In genomic region chrX:152635941-152636340, GRCh38 we compare ENCODE assay signal across 2 cellular contexts.
A peak's percentile ranks its signal among the peaks of the same experiment; 100 is the strongest.
TF ChIP-seq lines count a peak whose summit lies in the region.

No MANE protein-coding gene starts in this region.

TF ChIP-seq in GM12878, 131 proteins besides CTCF, POLR2A, EP300 and RAD21:
- peak; percentile 20; the same call in 1 of the 2 replicates for TF ChIP-seq SMC3 (IDR thresholded peaks at IDR 0.05; ENCODE audit: borderline replicate concordance, low read length)
- TF ChIP-seq FOXM1 (IDR thresholded peaks at IDR 0.05; ENCODE audit: low read depth, low read length) = no peak

TF ChIP-seq in HepG2, 621 proteins besides CTCF, POLR2A, EP300 and RAD21:
- TF ChIP-seq ZNF446 (CRISPR knock-in tag; IDR thresholded peaks at IDR 0.05) (no peak), ZNF589 (CRISPR knock-in tag; conservative IDR thresholded peaks at IDR 0.05) (no peak), SMC3 (IDR thresholded peaks at IDR 0.05; ENCODE audit: low read length) (peak; percentile 72; the same call in 1 of the 2 replicates), RFX5 (IDR thresholded peaks at IDR 0.05; ENCODE audit: low read depth, low read length) (no peak), STAG1 (CRISPR knock-in tag; IDR thresholded peaks at IDR 0.05) (peak; percentile 79)
- TF ChIP-seq, protein P1, sequence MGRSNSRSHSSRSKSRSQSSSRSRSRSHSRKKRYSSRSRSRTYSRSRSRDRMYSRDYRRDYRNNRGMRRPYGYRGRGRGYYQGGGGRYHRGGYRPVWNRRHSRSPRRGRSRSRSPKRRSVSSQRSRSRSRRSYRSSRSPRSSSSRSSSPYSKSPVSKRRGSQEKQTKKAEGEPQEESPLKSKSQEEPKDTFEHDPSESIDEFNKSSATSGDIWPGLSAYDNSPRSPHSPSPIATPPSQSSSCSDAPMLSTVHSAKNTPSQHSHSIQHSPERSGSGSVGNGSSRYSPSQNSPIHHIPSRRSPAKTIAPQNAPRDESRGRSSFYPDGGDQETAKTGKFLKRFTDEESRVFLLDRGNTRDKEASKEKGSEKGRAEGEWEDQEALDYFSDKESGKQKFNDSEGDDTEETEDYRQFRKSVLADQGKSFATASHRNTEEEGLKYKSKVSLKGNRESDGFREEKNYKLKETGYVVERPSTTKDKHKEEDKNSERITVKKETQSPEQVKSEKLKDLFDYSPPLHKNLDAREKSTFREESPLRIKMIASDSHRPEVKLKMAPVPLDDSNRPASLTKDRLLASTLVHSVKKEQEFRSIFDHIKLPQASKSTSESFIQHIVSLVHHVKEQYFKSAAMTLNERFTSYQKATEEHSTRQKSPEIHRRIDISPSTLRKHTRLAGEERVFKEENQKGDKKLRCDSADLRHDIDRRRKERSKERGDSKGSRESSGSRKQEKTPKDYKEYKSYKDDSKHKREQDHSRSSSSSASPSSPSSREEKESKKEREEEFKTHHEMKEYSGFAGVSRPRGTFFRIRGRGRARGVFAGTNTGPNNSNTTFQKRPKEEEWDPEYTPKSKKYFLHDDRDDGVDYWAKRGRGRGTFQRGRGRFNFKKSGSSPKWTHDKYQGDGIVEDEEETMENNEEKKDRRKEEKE (IDR thresholded peaks at IDR 0.05) = no peak
